ENCODE assay signal across 13 cellular contexts in the genomic region with DNA sequence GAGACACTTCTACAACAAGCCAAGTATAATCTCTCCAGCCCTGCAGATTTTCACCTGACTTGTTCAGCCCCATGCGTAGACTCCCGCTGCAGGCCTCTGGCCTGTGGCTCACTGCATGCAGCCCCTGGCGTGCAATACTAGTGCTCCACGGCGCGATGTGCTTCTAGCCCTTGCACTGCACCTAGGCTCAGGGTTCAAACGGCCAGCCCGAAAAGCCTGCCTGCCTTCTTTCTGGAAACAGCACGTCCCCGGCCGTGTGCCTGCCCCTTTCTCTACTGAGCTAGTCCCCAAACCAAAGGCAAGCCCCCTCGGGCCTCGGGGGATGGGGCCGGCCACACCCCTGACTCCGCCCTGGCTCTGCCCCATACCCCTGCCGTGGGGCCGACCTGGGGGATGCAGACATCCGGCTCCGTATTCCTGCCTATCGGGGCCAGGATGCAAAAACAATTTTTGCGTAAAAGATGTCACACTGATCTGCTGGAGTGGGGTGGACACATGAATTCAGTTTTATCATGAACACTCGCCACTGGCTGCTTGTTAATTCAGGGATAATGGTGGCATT. TPM values are rescaled to one million over a fixed set of nuclear protein-coding genes. Genes with fewer than 3 reads are reported as not detected.
DNase-seq lines count a peak whose midpoint lies in the region; ATAC-seq and TF ChIP-seq lines count a peak whose summit lies in the region.
"Had no signal": no experiment of that assay in that cellular context is flagged by ENCODE, and none has a peak within 500 bp of the region (broad histone marks: within the 10 kb centered on the region; RNA-seq: fewer than 3 reads in every experiment).

No MANE protein-coding gene starts in this region.

- no peaks in the 10 kb centered on the region for H3K4me1 ChIP-seq in CD8-positive, alpha-beta memory T cell (ENCODE audit: insufficient read depth, low read length)
- H3K4me1 ChIP-seq in HUES64 (ENCODE audit: insufficient read depth, low read length) (peaks cover 4% of the 10 kb centered on the region; the same call in 1 of the 2 replicates), MM.1S (ENCODE audit: low read length) (no peaks in the 10 kb centered on the region)

- peaks cover 5% of the 10 kb centered on the region for H3F3A ChIP-seq in MM.1S (ENCODE audit: insufficient read depth, low read length)

- H3K27ac ChIP-seq in CD8-positive, alpha-beta memory T cell (ENCODE audit: low read depth, low read length) = no peak overlapping the region
- no peak overlapping the region for H3K27ac ChIP-seq in HUES64 (ENCODE audit: low read depth, low read length)
- no peak overlapping the region for H3K27ac ChIP-seq in MM.1S (ENCODE audit: low read length)
- H3K27ac ChIP-seq: esophagus muscularis mucosa had no signal

- peaks cover 0 to 27% (median 0%) of the 10 kb centered on the region in 3 donors for H3K36me3 Mint-ChIP-seq in CD8-positive, alpha-beta memory T cell
- H3K36me3 Mint-ChIP-seq in effector memory CD8-positive, alpha-beta T cell (ENCODE audit: insufficient read depth) = peaks cover 8% of the 10 kb centered on the region
- H3K36me3 Mint-ChIP-seq in nephron progenitor cell (ENCODE audit: low read depth) = no peaks in the 10 kb centered on the region

- H3K27me3 Mint-ChIP-seq in CD8-positive, alpha-beta memory T cell = no peaks in the 10 kb centered on the region
- no peaks in the 10 kb centered on the region for H3K27me3 Mint-ChIP-seq in effector memory CD8-positive, alpha-beta T cell
- peaks cover 21% of the 10 kb centered on the region for H3K27me3 Mint-ChIP-seq in nephron progenitor cell (ENCODE audit: low read depth, poor library complexity)
- H3K27me3 Mint-ChIP-seq: stimulated activated naive CD8-positive, alpha-beta T cell treated with anti-CD3 and anti-CD28 coated beads, Interleukin-15, Interleukin-2, amounts not matched to agents 100 ng/mL and 50 ng/mL, for 24 hours had no signal

- 32% methylated on average over 22 of the region's 22 CpGs for WGBS in HUES64

- H3K4me3 ChIP-seq in CD8-positive, alpha-beta memory T cell (ENCODE audit: low read length) = no peak overlapping the region
- peak overlapping the region; percentile 28 for H3K4me3 ChIP-seq in HUES64 (ENCODE audit: low read length)
- no peak overlapping the region for H3K4me3 ChIP-seq in MM.1S (ENCODE audit: low read length)
- H3K4me3 ChIP-seq: esophagus muscularis mucosa had no signal

- no peaks in the 10 kb centered on the region for H4K20me1 ChIP-seq in MM.1S (ENCODE audit: insufficient read depth, low read length)

- H3K4me3 Mint-ChIP-seq in CD8-positive, alpha-beta memory T cell = no peak overlapping the region
- H3K4me3 Mint-ChIP-seq in effector memory CD8-positive, alpha-beta T cell = no peak overlapping the region
- peak overlapping the region; percentile 62 for H3K4me3 Mint-ChIP-seq in nephron progenitor cell
- H3K4me3 Mint-ChIP-seq: stimulated activated naive CD8-positive, alpha-beta T cell treated with anti-CD3 and anti-CD28 coated beads, Interleukin-15, Interleukin-2, amounts not matched to agents 100 ng/mL and 50 ng/mL, for 24 hours had no signal

- no peaks in the 10 kb centered on the region for H3K9me3 Mint-ChIP-seq in CD8-positive, alpha-beta memory T cell
- no peaks in the 10 kb centered on the region for H3K9me3 Mint-ChIP-seq in effector memory CD8-positive, alpha-beta T cell
- no peaks in the 10 kb centered on the region for H3K9me3 Mint-ChIP-seq in nephron progenitor cell
- H3K9me3 Mint-ChIP-seq: stimulated activated naive CD8-positive, alpha-beta T cell treated with anti-CD3 and anti-CD28 coated beads, Interleukin-15, Interleukin-2, amounts not matched to agents 100 ng/mL and 50 ng/mL, for 24 hours had no signal

- H3K4me2 ChIP-seq in MM.1S (ENCODE audit: low read depth, low read length) = no peak overlapping the region

- no peak overlapping the region for H2AFZ ChIP-seq in MM.1S (ENCODE audit: low read length)

- no peaks in the 10 kb centered on the region for H3K36me3 ChIP-seq in CD8-positive, alpha-beta memory T cell (ENCODE audit: insufficient read depth, low read length)
- H3K36me3 ChIP-seq in HUES64 (ENCODE audit: insufficient read depth, low read length) = no peaks in the 10 kb centered on the region
- no peaks in the 10 kb centered on the region for H3K36me3 ChIP-seq in MM.1S (replicated peaks; ENCODE audit: insufficient read depth, low read length)

- peaks cover 9 to 15% (median 14%) of the 10 kb centered on the region in 3 donors for H3K4me1 Mint-ChIP-seq in CD8-positive, alpha-beta memory T cell
- peaks cover 7 to 13% of the 10 kb centered on the region in 2 donors for H3K4me1 Mint-ChIP-seq in effector memory CD8-positive, alpha-beta T cell (ENCODE audit: low read depth in 2 of 2)
- peaks cover 62% of the 10 kb centered on the region for H3K4me1 Mint-ChIP-seq in nephron progenitor cell

- no peak for DNase-seq in CD8-positive, alpha-beta memory T cell
- DNase-seq in effector memory CD8-positive, alpha-beta T cell = no peak
- DNase-seq in nephron progenitor cell (peak; percentile 35), MM.1S (no peak)
- DNase-seq: activated CD4-positive, alpha-beta T cell treated with anti-CD3 and anti-CD28 coated beads for 4 hours; activated effector memory CD4-positive, alpha-beta T cell treated with anti-CD3 and anti-CD28 coated beads, Interleukin-2, amount 50 U/mL, for 16 hours; cerebellar nuclear complex; stimulated activated CD4-positive, alpha-beta T cell treated with anti-CD3 and anti-CD28 coated beads, Interleukin-4, amount 100 ng/mL, for 1 hour had no signal

- peak overlapping the region in 6 of 8 donors; percentile 5 to 76 (median 42) for H3K27ac Mint-ChIP-seq in CD8-positive, alpha-beta memory T cell
- peak overlapping the region; percentile 82 to 88 for H3K27ac Mint-ChIP-seq in effector memory CD8-positive, alpha-beta T cell
- no peak overlapping the region for H3K27ac Mint-ChIP-seq in nephron progenitor cell
- H3K27ac Mint-ChIP-seq: stimulated activated naive CD8-positive, alpha-beta T cell treated with anti-CD3 and anti-CD28 coated beads, Interleukin-15, Interleukin-2, amounts not matched to agents 100 ng/mL and 50 ng/mL, for 24 hours had no signal

- H3K9me3 ChIP-seq in CD8-positive, alpha-beta memory T cell (ENCODE audit: low read length) = no peaks in the 10 kb centered on the region
- H3K9me3 ChIP-seq in HUES64 (ENCODE audit: insufficient read depth, low read depth, low read length) (no peaks in the 10 kb centered on the region), MM.1S (replicated peaks; ENCODE audit: insufficient read depth, low read length) (no peaks in the 10 kb centered on the region)
- H3K9me3 ChIP-seq: esophagus muscularis mucosa had no signal

- H3K9ac ChIP-seq in HUES64 (ENCODE audit: low read depth, low read length) = peak overlapping the region; percentile 27; the same call in 1 of the 2 replicates
- H3K9ac ChIP-seq in MM.1S (ENCODE audit: low read length) = no peak overlapping the region

- no peak for ATAC-seq in effector memory CD8-positive, alpha-beta T cell (replicated peaks)
- ATAC-seq in HG02763 (IDR thresholded peaks at IDR 0.05; ENCODE audit: unreplicated experiment) (no peak), GM21619 (IDR thresholded peaks at IDR 0.05; ENCODE audit: unreplicated experiment) (no peak)

- H3K27me3 ChIP-seq in CD8-positive, alpha-beta memory T cell (ENCODE audit: insufficient read depth, low read length, poor library complexity, severe bottlenecking) = no peaks in the 10 kb centered on the region
- H3K27me3 ChIP-seq in HUES64 (ENCODE audit: insufficient read depth, low read length) (no peaks in the 10 kb centered on the region), MM.1S (replicated peaks; ENCODE audit: insufficient read depth, low read length) (no peaks in the 10 kb centered on the region)
- H3K27me3 ChIP-seq: esophagus muscularis mucosa had no signal

- TF ChIP-seq CTCF in nephron progenitor cell (IDR thresholded peaks at IDR 0.05) = no peak
- no peak for TF ChIP-seq CTCF in MM.1S (IDR thresholded peaks at IDR 0.05; ENCODE audit: low read length)

- no peaks in the 10 kb centered on the region for H3K79me2 ChIP-seq in MM.1S (ENCODE audit: low read length)

- POLR2A ChIA-PET in CD8-positive, alpha-beta memory T cell (lab: Charles Lee) = no interaction called here

- CTCF ChIA-PET in CD8-positive, alpha-beta memory T cell (lab: Charles Lee) = interaction anchor here (2.8 kb wide), 1 partner anchor 10 kb away, joined by 10 read pairs; no protein-coding TSS in a partner anchor

- no peaks in the 10 kb centered on the region for H3K9me2 ChIP-seq in MM.1S (replicated peaks; ENCODE audit: insufficient read depth, low read length)

RNA-seq across cellular contexts. Expression of gene TRAPPC10, which starts 26.3 kb away (rescaled TPM):
- 10 to 100 TPM; 50.0 to 54.7 TPM for total RNA-seq in CD8-positive, alpha-beta memory T cell
- polyA plus RNA-seq in CD8-positive, alpha-beta memory T cell = 45.1 TPM
- polyA plus RNA-seq in HUES64 (2013, experiment 1 of 2) = 15.2 TPM
- 15.2 TPM for polyA plus RNA-seq in HUES64 (2013, experiment 2 of 2)
